Comparison of ENCODE assay signal across 13 cellular contexts in genomic region chr20:23655551-23656211, GRCh38.
DNase-seq lines count a peak whose midpoint lies in the region; ATAC-seq and TF ChIP-seq lines count a peak whose summit lies in the region.
"Had no signal": no experiment of that assay in that cellular context is flagged by ENCODE, and none has a peak within 500 bp of the region (broad histone marks: within the 10 kb centered on the region; RNA-seq: fewer than 3 reads in every experiment).

No MANE protein-coding gene starts in this region.

- H3K27me3 ChIP-seq in endocrine pancreas (ENCODE audit: control insufficient read depth, insufficient read depth, low read length) = no peaks in the 10 kb centered on the region
- no peaks in the 10 kb centered on the region for H3K27me3 ChIP-seq in tibial artery

- no peaks in the 10 kb centered on the region for H3K36me3 ChIP-seq in endocrine pancreas (ENCODE audit: control insufficient read depth, insufficient read depth, low read length)
- H3K36me3 ChIP-seq in tibial artery = no peaks in the 10 kb centered on the region

- peak overlapping the region; percentile 46 for H3K4me3 ChIP-seq in endocrine pancreas (ENCODE audit: control insufficient read depth, insufficient read depth, low read length)
- peak overlapping the region in 1 of 2 donors; percentile 3 for H3K4me3 ChIP-seq in tibial artery

- peak overlapping the region in 1 of 2 donors; percentile 40 for H3K27ac ChIP-seq in tibial artery
- H3K27ac ChIP-seq: epithelial cell of prostate had no signal

- no peak for ATAC-seq in GM19351 (IDR thresholded peaks at IDR 0.05; ENCODE audit: unreplicated experiment)
- ATAC-seq: naive thymus-derived CD8-positive, alpha-beta T cell; SK-N-SH treated with all-trans-retinoic acid at 6 μM for 48 hours had no signal

- TF ChIP-seq CTCF in tibial artery (IDR thresholded peaks at IDR 0.05) = no peak

- H3K9ac ChIP-seq in endocrine pancreas (ENCODE audit: control insufficient read depth, insufficient read depth, low read length) = peak overlapping the region; percentile 42

- no peaks in the 10 kb centered on the region for H3K4me1 ChIP-seq in endocrine pancreas (ENCODE audit: control insufficient read depth, insufficient read depth, low read length)
- H3K4me1 ChIP-seq in tibial artery = peaks cover 0 to 11% (median 4%) of the 10 kb centered on the region in 4 donors

- intact Hi-C loops in tibial artery (cut with DNase I; ENCODE audit: low total_unique reads) = no loop called here

- no peaks in the 10 kb centered on the region for H3K9me3 ChIP-seq in endocrine pancreas (ENCODE audit: control insufficient read depth, low read length)
- H3K9me3 ChIP-seq in tibial artery = no peaks in the 10 kb centered on the region

- peak; percentile 72 for DNase-seq in NOMO-1 treated with dmso at 0.1 percent for 144 hours (lab: John Stamatoyannopoulos, UW; ENCODE audit: unreplicated experiment)
- DNase-seq in middle frontal gyrus (ENCODE audit: extremely low spot score, low spot score) = peak; percentile 62
- peak; percentile 69 to 85 for DNase-seq in tibial artery
- DNase-seq in NCI-H524 (lab: John Stamatoyannopoulos, UW) = no peak
- no peak for DNase-seq in DMS79 (lab: John Stamatoyannopoulos, UW)
- DNase-seq in activated CD8-positive, alpha-beta memory T cell treated with anti-CD3 and anti-CD28 coated beads for 24 hours = no peak
- DNase-seq: activated T-cell treated with anti-CD3 and anti-CD28 coated beads, Interleukin-2, amount 50 U/mL, for 1 hour; naive thymus-derived CD8-positive, alpha-beta T cell; NCI-H2081 treated with DMSO at 0.1 percent for 48 hours had no signal

Comparison
In these comparisons a context has a peak if more than half of its experiments do, and no peak if none do; other contexts are left out.
1. DNase-seq: peak in NOMO-1 treated with dmso at 0.1 percent for 144 hours (single experiment), middle frontal gyrus (single experiment) and tibial artery (2 of 2); none in NCI-H524 (0 of 2), DMS79 (single experiment) and activated CD8-positive, alpha-beta memory T cell treated with anti-CD3 and anti-CD28 coated beads for 24 hours (single experiment).